9 cellular contexts compared by ENCODE assay signal in genomic region chr19:47097396-47098217, GRCh38.
DNase-seq lines count a peak whose midpoint lies in the region; ATAC-seq and TF ChIP-seq lines count a peak whose summit lies in the region.
"Had no signal": no experiment of that assay in that cellular context is flagged by ENCODE, and none has a peak within 500 bp of the region (broad histone marks: within the 10 kb centered on the region; RNA-seq: fewer than 3 reads in every experiment).

No MANE protein-coding gene starts in this region.

- in situ Hi-C loops in ACHN (cut with HindIII; ENCODE audit: low pct_ligation_motif_present, low pct_unique_long_range_greater_than_20kb, low sequenced_read_pairs), result no loop called here

- DNase-seq in C1 segment of cervical spinal cord (lab: John Stamatoyannopoulos, UW), result peak in 13 of 14 donors; percentile 17 to 82 (median 62)
- DNase-seq in head of caudate nucleus, result peak; percentile 28 to 84 (median 64)
- peak; percentile 60 for DNase-seq in pons (ENCODE audit: low spot score)
- no peak for DNase-seq in DMS153 (lab: John Stamatoyannopoulos, UW)
- DNase-seq in ACHN, result no peak
- no peak for DNase-seq in iPS-NIHi7 (ENCODE audit: extremely low spot score)
- DNase-seq: DND-41 had no signal

- no peak for ATAC-seq in HG03520 (IDR thresholded peaks at IDR 0.05; ENCODE audit: unreplicated experiment)

- H3K27ac ChIP-seq in VCaP, result peak overlapping the region; percentile 97

- intact Hi-C loops in head of caudate nucleus (cut with DNase I), result no loop called here

- TF ChIP-seq CTCF in VCaP (conservative IDR thresholded peaks at IDR 0.05), result no peak

Comparison
In these comparisons a context has a peak if more than half of its experiments do, and no peak if none do; other contexts are left out.
1. DNase-seq: peak in C1 segment of cervical spinal cord (13 of 14), head of caudate nucleus (42 of 42) and pons (single experiment); none in DMS153 (single experiment), ACHN (single experiment) and iPS-NIHi7 (single experiment).